ENCODE assay signal across 8 cellular contexts in genomic region chr2:44191739-44192138, GRCh38. TPM values are rescaled to one million over a fixed set of nuclear protein-coding genes. Genes with fewer than 3 reads are reported as not detected.
A peak's percentile ranks its signal among the peaks of the same experiment; 100 is the strongest.
DNase-seq lines count a peak whose midpoint lies in the region; ATAC-seq, FAIRE-seq and TF ChIP-seq lines count a peak whose summit lies in the region.

No MANE protein-coding gene starts in this region.

- DNase-seq in immature natural killer cell = no peak
- no peak for DNase-seq in NCI-H2081 (lab: John Stamatoyannopoulos, UW)
- DNase-seq in kidney = no peak
- DNase-seq in T1000 (lab: John Stamatoyannopoulos, UW) = no peak
- DNase-seq in cortex of kidney (lab: John Stamatoyannopoulos, UW) = no peak

- peaks cover 0 to 2% of the 10 kb centered on the region in 2 donors for H3K4me1 ChIP-seq in kidney (ENCODE audit: control insufficient read depth in 1 of 2, insufficient read depth in 1 of 2, low read depth in 1 of 2, low read length in 2 of 2)

- peaks cover 0 to 7% (median 0%) of the 10 kb centered on the region in 3 donors for H3K27me3 Mint-ChIP-seq in immature natural killer cell (ENCODE audit: low read depth in 3 of 3)

- H3K27ac ChIP-seq in kidney (ENCODE audit: low read depth in 2 of 2, low read length in 2 of 2) = no peak overlapping the region

- peaks cover 70 to 86% of the 10 kb centered on the region in 2 donors for H3K4me1 Mint-ChIP-seq in immature natural killer cell

- no peaks in the 10 kb centered on the region for H3K9me3 ChIP-seq in kidney (ENCODE audit: control insufficient read depth in 1 of 2, low read length in 2 of 2)

- ATAC-seq in GM18861 (IDR thresholded peaks at IDR 0.05; ENCODE audit: unreplicated experiment) = peak; percentile 83
- peak; percentile 84 for ATAC-seq in GM21528 (IDR thresholded peaks at IDR 0.05; ENCODE audit: low FRiP score, unreplicated experiment)
- ATAC-seq in HG03439 (IDR thresholded peaks at IDR 0.05; ENCODE audit: unreplicated experiment) = peak; percentile 84

- H3K36me3 Mint-ChIP-seq in immature natural killer cell = no peaks in the 10 kb centered on the region

- no peak overlapping the region for H3K4me3 ChIP-seq in kidney (ENCODE audit: low read length in 2 of 2)

- no peak overlapping the region for H3K9ac ChIP-seq in kidney (ENCODE audit: low read length in 2 of 2)

- no peaks in the 10 kb centered on the region for H3K36me3 ChIP-seq in kidney (ENCODE audit: control insufficient read depth in 1 of 2, insufficient read depth in 2 of 2, low read length in 2 of 2)

- peak overlapping the region; percentile 20 to 80 (median 48) for H3K27ac Mint-ChIP-seq in immature natural killer cell

- intact Hi-C loops in kidney (cut with DNase I) = no loop called here

- no peak for FAIRE-seq in kidney (lab: Jason Lieb, UNC)

- no peaks in the 10 kb centered on the region for H3K9me3 Mint-ChIP-seq in immature natural killer cell

- H3K4me3 Mint-ChIP-seq in immature natural killer cell = peak overlapping the region; percentile 7 to 57 (median 22)

- no peak for TF ChIP-seq CTCF in kidney (IDR thresholded peaks at IDR 0.05; ENCODE audit: borderline replicate concordance, extremely low read depth, insufficient read depth)

RNA-seq across cellular contexts. Expression of gene PPM1B, which starts 23.1 kb away (rescaled TPM):
- polyA plus RNA-seq in immature natural killer cell = 10 to 100 TPM; 32.1 to 61.3 (median 40.0) TPM
- total RNA-seq in kidney = 45.9 TPM
- polyA plus RNA-seq in kidney (ENCODE audit: insufficient read depth, low read depth, low replicate concordance) = 19.8 TPM
